ENCODE assay signal across 17 cellular contexts in genomic region chr20:9179867-9180266, GRCh38.
DNase-seq lines count a peak whose midpoint lies in the region; ATAC-seq and TF ChIP-seq lines count a peak whose summit lies in the region.
"Had no signal": no experiment of that assay in that cellular context is flagged by ENCODE, and none has a peak within 500 bp of the region (broad histone marks: within the 10 kb centered on the region; RNA-seq: fewer than 3 reads in every experiment).

No MANE protein-coding gene starts in this region.

- no peak overlapping the region for H3K4me2 ChIP-seq in mesenchymal stem cell (ENCODE audit: low read length, poor library complexity, severe bottlenecking)

- ATAC-seq in SK-N-SH treated with all-trans-retinoic acid at 6 μM for 48 hours, result peak; percentile 56

- no peak overlapping the region for H3K14ac ChIP-seq in mesenchymal stem cell (ENCODE audit: low read length in 2 of 2)

- no peak overlapping the region for H3K4ac ChIP-seq in mesenchymal stem cell (ENCODE audit: low read depth in 1 of 2, low read length in 2 of 2)

- H3K36me3 ChIP-seq in HUES6 (ENCODE audit: control insufficient read depth, insufficient read depth, low read length), result no peaks in the 10 kb centered on the region
- peaks cover 0 to 1% of the 10 kb centered on the region in 2 experiments for H3K36me3 ChIP-seq in mesenchymal stem cell (ENCODE audit: control insufficient read depth in 1 of 2, insufficient read depth in 2 of 2, low read depth in 1 of 2, low read length in 2 of 2)
- H3K36me3 ChIP-seq in transverse colon, result no peaks in the 10 kb centered on the region
- H3K36me3 ChIP-seq: SJCRH30 had no signal

- H3K27me3 ChIP-seq in HUES6 (ENCODE audit: control insufficient read depth, insufficient read depth, low read length) (no peaks in the 10 kb centered on the region), mesenchymal stem cell (ENCODE audit: control insufficient read depth in 1 of 2, insufficient read depth in 1 of 2, low read length in 2 of 2) (no peaks in the 10 kb centered on the region), transverse colon (no peaks in the 10 kb centered on the region)
- H3K27me3 ChIP-seq: SJCRH30 had no signal

- H4K91ac ChIP-seq in mesenchymal stem cell (ENCODE audit: low read length), result no peak overlapping the region

- no peak overlapping the region for H3K9ac ChIP-seq in HUES6 (ENCODE audit: low read length)
- no peak overlapping the region for H3K9ac ChIP-seq in mesenchymal stem cell (ENCODE audit: low read length)

- no peak for TF ChIP-seq CTCF in transverse colon (IDR thresholded peaks at IDR 0.05)

- in situ Hi-C loops in transverse colon (cut with MboI; ENCODE audit: low pct_ligation_motif_present in 1 of 4, low pct_unique_long_range_greater_than_20kb in 1 of 4, low sequenced_read_pairs in 3 of 4), result no loop called here

- H2BK15ac ChIP-seq in mesenchymal stem cell (ENCODE audit: low read depth, poor library complexity, severe bottlenecking), result no peak overlapping the region

- no peak overlapping the region for H3K18ac ChIP-seq in mesenchymal stem cell (ENCODE audit: low read depth in 1 of 2, low read length in 2 of 2)

- H2BK5ac ChIP-seq in mesenchymal stem cell (ENCODE audit: low read depth, low read length, poor library complexity, severe bottlenecking), result no peak overlapping the region

- H3K27ac ChIP-seq in HUES6 (ENCODE audit: low read depth, low read length) (peak overlapping the region; percentile 41), mesenchymal stem cell (ENCODE audit: low read length, poor library complexity, severe bottlenecking) (peak overlapping the region; percentile 8), transverse colon (no peak overlapping the region)
- H3K27ac ChIP-seq: HL-60, SJCRH30 had no signal

- H3K4me3 ChIP-seq in HUES6 (ENCODE audit: low read depth, low read length) (no peak overlapping the region), mesenchymal stem cell (ENCODE audit: insufficient read depth in 1 of 2, low read depth in 1 of 2, low read length in 2 of 2) (no peak overlapping the region), transverse colon (no peak overlapping the region)
- H3K4me3 ChIP-seq: SJCRH30 had no signal

- H3K4me1 ChIP-seq in HUES6 (ENCODE audit: control insufficient read depth, insufficient read depth, low read length) (peaks cover 24% of the 10 kb centered on the region), mesenchymal stem cell (ENCODE audit: control insufficient read depth, insufficient read depth, low read depth, low read length) (no peaks in the 10 kb centered on the region), transverse colon (peaks cover 0 to 5% (median 0%) of the 10 kb centered on the region in 4 donors)
- H3K4me1 ChIP-seq: SJCRH30 had no signal

- no peak overlapping the region for H2AFZ ChIP-seq in mesenchymal stem cell (ENCODE audit: low read depth, low read length)

- H3K23ac ChIP-seq in mesenchymal stem cell (ENCODE audit: low read length in 2 of 2), result no peak overlapping the region

- H2BK120ac ChIP-seq in mesenchymal stem cell (ENCODE audit: low read depth, low read length), result no peak overlapping the region

- intact Hi-C loops in transverse colon (cut with DNase I; ENCODE audit: low total_unique reads), result no loop called here

- TF ChIP-seq POLR2A in transverse colon (IDR thresholded peaks at IDR 0.05), result no peak

- H4K8ac ChIP-seq in mesenchymal stem cell (ENCODE audit: low read length), result no peak overlapping the region

- no peak overlapping the region for H2BK12ac ChIP-seq in mesenchymal stem cell (ENCODE audit: low read length in 2 of 2)

- H3K9me3 ChIP-seq in HUES6 (ENCODE audit: control insufficient read depth, insufficient read depth, low read depth, low read length) (no peaks in the 10 kb centered on the region), mesenchymal stem cell (ENCODE audit: control insufficient read depth, low read length) (no peaks in the 10 kb centered on the region), transverse colon (no peaks in the 10 kb centered on the region)
- H3K9me3 ChIP-seq: SJCRH30 had no signal

- no peak overlapping the region for H2AK5ac ChIP-seq in mesenchymal stem cell (ENCODE audit: low read length, severe bottlenecking)

- peaks cover 20% of the 10 kb centered on the region for H3K79me1 ChIP-seq in mesenchymal stem cell (replicated peaks; ENCODE audit: low read length, poor library complexity, severe bottlenecking)

- DNase-seq in EH (ENCODE audit: low read depth) (peak; percentile 40), mesenchymal stem cell (no peak), KG1 (lab: John Stamatoyannopoulos, UW) (no peak), transverse colon (no peak), kidney glomerular epithelial cell (lab: John Stamatoyannopoulos, UW) (no peak)
- no peak for DNase-seq in stimulated activated CD4-positive, alpha-beta T cell treated with anti-CD3 and anti-CD28 coated beads, Interleukin-2, amount 100 ng/mL, for 24 hours
- DNase-seq: C1 segment of cervical spinal cord; CD8-positive, alpha-beta memory T cell; H7; NCI-H1417; NCI-H1930; NCI-H345; NCI-H526; SJCRH30 had no signal

- TF ChIP-seq EP300 in transverse colon (IDR thresholded peaks at IDR 0.05; ENCODE audit: low read depth), result no peak

TF ChIP-seq in SK-N-SH treated with all-trans-retinoic acid at 6 μM for 48 hours, 23 proteins besides CTCF, POLR2A, EP300 and RAD21:
- TF ChIP-seq, protein P1, sequence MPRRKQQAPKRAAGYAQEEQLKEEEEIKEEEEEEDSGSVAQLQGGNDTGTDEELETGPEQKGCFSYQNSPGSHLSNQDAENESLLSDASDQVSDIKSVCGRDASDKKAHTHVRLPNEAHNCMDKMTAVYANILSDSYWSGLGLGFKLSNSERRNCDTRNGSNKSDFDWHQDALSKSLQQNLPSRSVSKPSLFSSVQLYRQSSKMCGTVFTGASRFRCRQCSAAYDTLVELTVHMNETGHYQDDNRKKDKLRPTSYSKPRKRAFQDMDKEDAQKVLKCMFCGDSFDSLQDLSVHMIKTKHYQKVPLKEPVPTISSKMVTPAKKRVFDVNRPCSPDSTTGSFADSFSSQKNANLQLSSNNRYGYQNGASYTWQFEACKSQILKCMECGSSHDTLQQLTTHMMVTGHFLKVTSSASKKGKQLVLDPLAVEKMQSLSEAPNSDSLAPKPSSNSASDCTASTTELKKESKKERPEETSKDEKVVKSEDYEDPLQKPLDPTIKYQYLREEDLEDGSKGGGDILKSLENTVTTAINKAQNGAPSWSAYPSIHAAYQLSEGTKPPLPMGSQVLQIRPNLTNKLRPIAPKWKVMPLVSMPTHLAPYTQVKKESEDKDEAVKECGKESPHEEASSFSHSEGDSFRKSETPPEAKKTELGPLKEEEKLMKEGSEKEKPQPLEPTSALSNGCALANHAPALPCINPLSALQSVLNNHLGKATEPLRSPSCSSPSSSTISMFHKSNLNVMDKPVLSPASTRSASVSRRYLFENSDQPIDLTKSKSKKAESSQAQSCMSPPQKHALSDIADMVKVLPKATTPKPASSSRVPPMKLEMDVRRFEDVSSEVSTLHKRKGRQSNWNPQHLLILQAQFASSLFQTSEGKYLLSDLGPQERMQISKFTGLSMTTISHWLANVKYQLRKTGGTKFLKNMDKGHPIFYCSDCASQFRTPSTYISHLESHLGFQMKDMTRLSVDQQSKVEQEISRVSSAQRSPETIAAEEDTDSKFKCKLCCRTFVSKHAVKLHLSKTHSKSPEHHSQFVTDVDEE (CRISPR knock-in tag; IDR thresholded peaks at IDR 0.05), result no peak
- TF ChIP-seq GLIS3 (CRISPR knock-in tag; IDR thresholded peaks at IDR 0.05), result no peak

Comparison
In these comparisons a context has a peak if more than half of its experiments do, and no peak if none do; other contexts are left out.
1. H3K27ac ChIP-seq: peak in HUES6 (single experiment) and mesenchymal stem cell (single experiment); none in transverse colon (0 of 4).